In genomic region chr10:61765176-61766087, GRCh38 we compare ENCODE assay signal across 1 cellular context.
A peak's percentile ranks its signal among the peaks of the same experiment; 100 is the strongest.
TF ChIP-seq lines count a peak whose summit lies in the region.

No MANE protein-coding gene starts in this region.

TF ChIP-seq in K562, 482 proteins besides CTCF, POLR2A, EP300 and RAD21 (continued from another document and continues in another):
- TF ChIP-seq ZNF232 (CRISPR knock-in tag; IDR thresholded peaks at IDR 0.05) (no peak), E2F1 (CRISPR knock-in tag; IDR thresholded peaks at IDR 0.05) (peak; percentile 43; the same call in 1 of the 2 replicates), XRCC4 (IDR thresholded peaks at IDR 0.05; ENCODE audit: extremely low read depth, insufficient read depth, insufficient read length) (no peak), KLF16 (IDR thresholded peaks at IDR 0.05) (peak; percentile 100), ZNF253 (CRISPR knock-in tag; conservative IDR thresholded peaks at IDR 0.05) (no peak), BCOR (IDR thresholded peaks at IDR 0.05) (peak; percentile 99), ZNF431 (CRISPR knock-in tag; IDR thresholded peaks at IDR 0.05) (no peak), THRAP3 (IDR thresholded peaks at IDR 0.05; ENCODE audit: borderline replicate concordance) (no peak; the same call in 1 of the 2 replicates), CBFA2T3 (IDR thresholded peaks at IDR 0.05) (peak; percentile 100), CBX5 (IDR thresholded peaks at IDR 0.05; ENCODE audit: borderline replicate concordance, low read depth) (0 out of 2 replicates have a peak, but pooled peaks have one; percentile 47), ARID3B (CRISPR knock-in tag; IDR thresholded peaks at IDR 0.05; ENCODE audit: borderline replicate concordance) (no peak), E2F3 (CRISPR knock-in tag; IDR thresholded peaks at IDR 0.05) (0 out of 2 replicates have a peak, but pooled peaks have one; percentile 64), NR2C2 (CRISPR knock-in tag; IDR thresholded peaks at IDR 0.05) (no peak), NR2C2 (tag; IDR thresholded peaks at IDR 0.05) (no peak; the same call in none of the 2 replicates), MBD2 (IDR thresholded peaks at IDR 0.05; ENCODE audit: borderline replicate concordance, low read depth) (peak; percentile 96), ZBTB33 (CRISPR knock-in tag; IDR thresholded peaks at IDR 0.05) (peak; percentile 82), MYC (IDR thresholded peaks at IDR 0.05; ENCODE audit: low read depth, low read length) (peak; percentile 95), MYC (CRISPR knock-in tag; IDR thresholded peaks at IDR 0.05; ENCODE audit: borderline replicate concordance, low read depth) (no peak), ZBTB5 (IDR thresholded peaks at IDR 0.05) (no peak), SMAD2 (IDR thresholded peaks at IDR 0.05; ENCODE audit: low read depth, low read length) (no peak), ZNF717 (CRISPR knock-in tag; IDR thresholded peaks at IDR 0.05) (no peak), ZNF436 (CRISPR knock-in tag; IDR thresholded peaks at IDR 0.05) (no peak), RNF2 (IDR thresholded peaks at IDR 0.05) (peak; percentile 100), IRF1 (CRISPR knock-in tag; IDR thresholded peaks at IDR 0.05; ENCODE audit: borderline replicate concordance) (no peak), FOXP4 (CRISPR knock-in tag; IDR thresholded peaks at IDR 0.05; ENCODE audit: borderline replicate concordance) (no peak; the same call in 1 of the 2 replicates), TFAP4 (CRISPR knock-in tag; IDR thresholded peaks at IDR 0.05; ENCODE audit: borderline replicate concordance) (peak; percentile 25; the same call in 1 of the 2 replicates), ZNF609 (CRISPR knock-in tag; IDR thresholded peaks at IDR 0.05; ENCODE audit: borderline replicate concordance) (peak; percentile 99), XRCC5 (IDR thresholded peaks at IDR 0.05; ENCODE audit: low read depth, low read length) (no peak), RAD51 (IDR thresholded peaks at IDR 0.05; ENCODE audit: borderline replicate concordance, low read depth) (peak; percentile 76; the same call in 1 of the 2 replicates), ZNF740 (CRISPR knock-in tag; IDR thresholded peaks at IDR 0.05) (no peak), ZNF740 (tag; IDR thresholded peaks at IDR 0.05) (no peak), RHOXF2B (CRISPR knock-in tag; conservative IDR thresholded peaks at IDR 0.05) (no peak), SLC30A9 (CRISPR knock-in tag; IDR thresholded peaks at IDR 0.05) (no peak), POLR2G (IDR thresholded peaks at IDR 0.05; ENCODE audit: low read depth, low read length) (no peak), MTA3 (IDR thresholded peaks at IDR 0.05; ENCODE audit: borderline replicate concordance) (peak; percentile 91), ZC3H8 (IDR thresholded peaks at IDR 0.05) (peak; percentile 79; the same call in 1 of the 2 replicates), ZNF217 (CRISPR knock-in tag; IDR thresholded peaks at IDR 0.05) (no peak), MEIS2 (IDR thresholded peaks at IDR 0.05; ENCODE audit: partially characterized antibody) (peak; percentile 100), MXD1 (CRISPR knock-in tag; IDR thresholded peaks at IDR 0.05; ENCODE audit: borderline replicate concordance, poor library complexity, severe bottlenecking) (no peak), PCBP2 (IDR thresholded peaks at IDR 0.05; ENCODE audit: low read depth, low read length, poor library complexity, severe bottlenecking) (no peak), ZNF766 (CRISPR knock-in tag; conservative IDR thresholded peaks at IDR 0.05) (peak; percentile 99), PRPF4 (IDR thresholded peaks at IDR 0.05; ENCODE audit: insufficient read depth, low read depth, low read length, poor library complexity, severe bottlenecking) (no peak), ZNF79 (CRISPR knock-in tag; IDR thresholded peaks at IDR 0.05; ENCODE audit: low read depth) (peak; percentile 82; the same call in 1 of the 2 replicates), NEUROD1 (IDR thresholded peaks at IDR 0.05; ENCODE audit: borderline replicate concordance, low read depth, low read length, partially characterized antibody) (peak; percentile 95), KDM4B (IDR thresholded peaks at IDR 0.05; ENCODE audit: borderline replicate concordance in 2 of 2, low read depth in 1 of 2) (no peak), HIVEP1 (CRISPR knock-in tag; IDR thresholded peaks at IDR 0.05) (peak; percentile 50; the same call in 1 of the 2 replicates), PURB (CRISPR knock-in tag; IDR thresholded peaks at IDR 0.05; ENCODE audit: low read depth) (no peak), CXXC5 (CRISPR knock-in tag; IDR thresholded peaks at IDR 0.05) (peak; percentile 96)
